ENCODE assay signal across 25 cellular contexts in the genomic region with DNA sequence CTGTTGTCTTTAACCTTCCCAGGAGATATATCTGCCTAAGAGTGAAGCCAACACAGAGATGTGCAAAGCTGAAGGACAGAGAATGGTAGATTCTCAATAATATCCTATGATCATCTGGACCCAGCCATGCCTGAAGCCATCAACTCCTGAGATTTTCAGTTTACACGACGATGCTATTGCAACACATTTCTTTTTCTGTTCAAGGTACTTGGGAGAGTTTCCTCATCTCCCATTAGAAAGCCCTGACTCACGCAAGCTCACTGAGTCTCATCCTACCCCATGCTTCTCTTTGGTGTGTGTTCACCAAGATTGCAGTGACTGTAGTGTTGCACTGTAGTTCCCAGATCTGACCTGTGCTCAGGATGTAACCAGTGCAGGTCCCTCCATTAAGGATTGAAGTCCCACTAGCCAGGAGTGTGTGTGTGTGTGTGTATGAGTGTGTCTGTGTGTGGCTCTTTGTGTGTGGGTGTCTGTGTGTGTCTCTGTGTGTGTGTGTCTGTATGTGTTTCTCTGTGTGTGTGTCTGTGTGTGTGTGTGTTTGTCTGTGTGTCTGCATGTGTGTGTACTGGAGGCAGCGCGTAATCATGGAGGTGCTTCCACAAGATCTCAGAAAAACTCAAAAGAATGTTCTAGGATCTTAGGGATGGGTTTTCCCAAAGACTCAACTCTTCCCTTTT. TPM values are rescaled to one million over a fixed set of nuclear protein-coding genes. Genes with fewer than 3 reads are reported as not detected.
DNase-seq lines count a peak whose midpoint lies in the region; ATAC-seq, FAIRE-seq and TF ChIP-seq lines count a peak whose summit lies in the region.
"Had no signal": no experiment of that assay in that cellular context is flagged by ENCODE, and none has a peak within 500 bp of the region (broad histone marks: within the 10 kb centered on the region; RNA-seq: fewer than 3 reads in every experiment).

No MANE protein-coding gene starts in this region.

- H3K36me3 ChIP-seq in breast epithelium = no peaks in the 10 kb centered on the region
- H3K36me3 ChIP-seq in K562 (ENCODE audit: control insufficient read depth, insufficient read depth, low read length) = no peaks in the 10 kb centered on the region

- H3K9me3 ChIP-seq in breast epithelium = no peaks in the 10 kb centered on the region
- H3K9me3 ChIP-seq in K562 (replicated peaks; ENCODE audit: control insufficient read depth, insufficient read depth, low read depth, low read length) = no peaks in the 10 kb centered on the region

- H3K4me3 ChIP-seq in breast epithelium = no peak overlapping the region
- H3K4me3 ChIP-seq in K562 = no peak overlapping the region
- H3K4me3 ChIP-seq: GM23248, SK-N-MC had no signal

- H3K79me2 ChIP-seq in K562 (ENCODE audit: control insufficient read depth, insufficient read depth, low read length) = no peaks in the 10 kb centered on the region

- H3K9me1 ChIP-seq in K562 (ENCODE audit: control insufficient read depth, insufficient read depth, low read length) = no peaks in the 10 kb centered on the region

- CTCF ChIA-PET in MCF 10A (lab: Yijun Ruan, JAX) (no interaction called here), K562 (lab: Yijun Ruan, JAX; ENCODE audit: low intra/inter-chr PET ratio) (no interaction called here)

- DNase-seq in MCF 10A (ENCODE audit: unreplicated experiment) (peak; percentile 93), breast epithelium (ENCODE audit: low spot score in 2 of 2) (no peak), K562 (ENCODE audit: extremely low read depth in 1 of 4, low spot score in 3 of 4) (no peak), left lobe of liver (ENCODE audit: low spot score) (peak; percentile 36), AG20443 (ENCODE audit: low spot score) (no peak)
- DNase-seq: CD4-positive, alpha-beta memory T cell; DMS153; GDM1; GM23248; HCEC 1CT; NCI-H1092 treated with DMSO at 0.1 percent for 48 hours; NCI-H1694; NCI-H2081 treated with DMSO at 0.1 percent for 48 hours; SHP77 had no signal

- no peaks in the 10 kb centered on the region for H3K9me3 Mint-ChIP-seq in MCF 10A (ENCODE audit: unreplicated experiment)

- TF ChIP-seq POLR2A in breast epithelium (IDR thresholded peaks at IDR 0.05) (no peak), K562 (conservative IDR thresholded peaks at IDR 0.05) (no peak)

- H3K4me1 ChIP-seq in breast epithelium (no peaks in the 10 kb centered on the region), K562 (replicated peaks in 1 of 2; ENCODE audit: control insufficient read depth in 2 of 2, insufficient read depth in 2 of 2, low read length in 2 of 2) (no peaks in the 10 kb centered on the region)

- TF ChIP-seq CTCF in MCF 10A (IDR thresholded peaks at IDR 0.05; ENCODE audit: unreplicated experiment) = no peak
- no peak for TF ChIP-seq CTCF in breast epithelium (IDR thresholded peaks at IDR 0.05)
- TF ChIP-seq CTCF in K562 (IDR thresholded peaks at IDR 0.05 in 2 of 3, conservative IDR thresholded peaks at IDR 0.05 in 1 of 3; ENCODE audit: insufficient read depth in 2 of 3, low read depth in 1 of 3, low read length in 3 of 3) = no peak

- intact Hi-C loops in MCF 10A (cut with micrococcal nuclease) = no loop called here
- intact Hi-C loops in breast epithelium (cut with DNase I; ENCODE audit: low total_unique reads) = no loop called here
- intact Hi-C loops in K562 (cut with micrococcal nuclease) = no loop called here

- peaks cover 0 to 20% of the 10 kb centered on the region in 2 donors for H3K27me3 ChIP-seq in breast epithelium
- peaks cover 2 to 12% of the 10 kb centered on the region in 2 experiments; a peak in 3 of 5 replicates for H3K27me3 ChIP-seq in K562 (ENCODE audit: control insufficient read depth in 2 of 2, insufficient read depth in 2 of 2, low read length in 2 of 2)

- no TSS peak for BruUV-seq in MCF 10A (replicated peaks; lab: Mats Ljungman, UMichigan)
- BruUV-seq in K562 (replicated peaks; lab: Mats Ljungman, UMichigan) = no TSS peak

- H3K27ac ChIP-seq in breast epithelium = no peak overlapping the region
- no peak overlapping the region for H3K27ac ChIP-seq in K562 (ENCODE audit: extremely low read depth, low read depth, low read length)
- H3K27ac ChIP-seq: GM23248, KMS-11, SK-N-MC had no signal

- H3K4me3 Mint-ChIP-seq in MCF 10A (ENCODE audit: unreplicated experiment) = no peak overlapping the region
- H3K4me3 Mint-ChIP-seq: CD4-positive, alpha-beta memory T cell had no signal

- POLR2A ChIA-PET in MCF 10A (lab: Yijun Ruan, JAX) (interaction anchor here (0.6 kb wide), 2 partner anchors 103 to 129 kb away, joined by 3 read pairs; no protein-coding TSS in a partner anchor), K562 (lab: Yijun Ruan, JAX) (no interaction called here)

- 1% methylated on average over 5 of the region's 5 CpGs for WGBS in K562 (ENCODE audit: insufficient coverage, low coverage, missing lambda C conversion rate)

- TF ChIP-seq RAD21 in K562 (CRISPR knock-in tag; conservative IDR thresholded peaks at IDR 0.05 in 1 of 2, IDR thresholded peaks at IDR 0.05 in 1 of 2) = no peak

- no peak overlapping the region for H3K9ac ChIP-seq in K562 (ENCODE audit: insufficient read depth in 1 of 2, low read depth in 2 of 2, low read length in 2 of 2)
- H3K9ac ChIP-seq: GM23248, KMS-11 had no signal

- no peaks in the 10 kb centered on the region for H3K36me3 Mint-ChIP-seq in MCF 10A (ENCODE audit: insufficient read depth, unreplicated experiment)
- H3K36me3 Mint-ChIP-seq: CD4-positive, alpha-beta memory T cell had no signal

- no peaks in the 10 kb centered on the region for H4K20me1 ChIP-seq in K562 (replicated peaks; ENCODE audit: control insufficient read depth, insufficient read depth, low read length)

- in situ Hi-C loops in K562 (cut with MboI) = no loop called here

- no peak overlapping the region for H3K4me2 ChIP-seq in K562 (ENCODE audit: insufficient read depth, low read length)
- H3K4me2 ChIP-seq: KMS-11 had no signal

- no peak overlapping the region for H2AFZ ChIP-seq in K562 (ENCODE audit: low read depth, low read length)
- H2AFZ ChIP-seq: GM23248 had no signal

- FAIRE-seq in K562 (lab: Jason Lieb, UNC) = no peak
- FAIRE-seq: A204.1, RCC 7860 had no signal

- H3K4me1 Mint-ChIP-seq in MCF 10A (ENCODE audit: insufficient read depth, unreplicated experiment) = peaks cover 21% of the 10 kb centered on the region
- H3K4me1 Mint-ChIP-seq: CD4-positive, alpha-beta memory T cell had no signal

- no peak overlapping the region for H3K27ac Mint-ChIP-seq in MCF 10A (ENCODE audit: low read depth, unreplicated experiment)

- ATAC-seq in K562 (no peak), left lobe of liver (peak; percentile 7), HG03378 (IDR thresholded peaks at IDR 0.05; ENCODE audit: unreplicated experiment) (no peak), GM21529 (IDR thresholded peaks at IDR 0.05; ENCODE audit: unreplicated experiment) (no peak), HG03439 (IDR thresholded peaks at IDR 0.05; ENCODE audit: unreplicated experiment) (no peak)

- TF ChIP-seq EP300 in K562 (IDR thresholded peaks at IDR 0.05; ENCODE audit: low read length) = no peak

- peaks cover 8% of the 10 kb centered on the region for H3K27me3 Mint-ChIP-seq in MCF 10A (ENCODE audit: insufficient read depth, unreplicated experiment)

TF ChIP-seq in K562, 482 proteins besides CTCF, POLR2A, EP300 and RAD21 (continues in another document):
- no peak for TF ChIP-seq CEBPG (CRISPR knock-in tag; IDR thresholded peaks at IDR 0.05)
- TF ChIP-seq CEBPG (tag; conservative IDR thresholded peaks at IDR 0.05 in 1 of 2, IDR thresholded peaks at IDR 0.05 in 1 of 2) = 0 out of 4 replicates have a peak, but pooled peaks of 1 of the 2 experiments have one; percentile 34

RNA-seq across cellular contexts. Expression of gene CES1, which starts 15.5 kb away (rescaled TPM):
- not detected in 2 replicates for total RNA-seq in MCF 10A (2022)
- 100 to 1,000 TPM in 1 of 3 donors, 10 to 100 TPM in 2; 13.9 to 128 (median 22.0) TPM for total RNA-seq in breast epithelium
- total RNA-seq in K562 (2011; cell fraction: chromatin; rRNA removed; ENCODE audit: low replicate concordance) = 0.23 and 0.69 TPM in 2 replicates
- total RNA-seq in K562 (2011; cell fraction: nucleolus; rRNA removed) = not detected in 2 replicates
- not detected in 2 replicates for total RNA-seq in K562 (2011; cell fraction: nucleoplasm; rRNA removed)
- total RNA-seq in K562 (2014; rRNA removed) = not detected in 2 replicates
- total RNA-seq in K562 (2014; rRNA removed; fragmentation: Illumina TruSeq; extraction: Trizol) = not detected in 2 replicates
- total RNA-seq in K562 (2015; rRNA removed; fragmentation: Illumina TruSeq; extraction: Trizol) = 0.22 TPM in 1 of 2 replicates, not detected in the other
- 0.87 and 1.2 TPM in 2 replicates for total RNA-seq in K562 (2021)
- 0.14 TPM in 1 of 2 replicates, not detected in the other for polyA plus RNA-seq in K562 (2011; rRNA removed)
- 0.31 TPM in 1 of 2 replicates, not detected in the other for polyA plus RNA-seq in K562 (2011; cell fraction: cytosol; rRNA removed)
- polyA plus RNA-seq in K562 (2011; cell fraction: nucleus; rRNA removed) = 1.3 TPM in 1 of 2 replicates, not detected in the other
- polyA plus RNA-seq in K562 (2012) = 0.09 and 0.51 TPM in 2 replicates
- polyA plus RNA-seq in K562 (2014; fragmentation: Illumina TruSeq; extraction: Trizol) = not detected in 2 replicates
- polyA plus RNA-seq in K562 (2014; fragmentation: Nextera tagmentation; extraction: Ambion mirVana) = under 1 TPM; 0.10 to 0.13 TPM
- 0.19 TPM in 1 of 2 replicates, not detected in the other for polyA plus RNA-seq in K562 (2014; rRNA removed)
- polyA minus RNA-seq in K562 (2011; rRNA and poly(A)+ RNA removed) = not detected in 2 replicates
- polyA minus RNA-seq in K562 (2011; cell fraction: cytosol; rRNA and poly(A)+ RNA removed) = not detected in 2 replicates
- not detected in 2 replicates for polyA minus RNA-seq in K562 (2011; cell fraction: nucleus; rRNA and poly(A)+ RNA removed)
- total RNA-seq in left lobe of liver = 2,727 TPM
- total RNA-seq: GM23248, OCI-LY7 had no signal

RNA-seq across cellular contexts. Expression of gene CES5A, which starts 57.8 kb away (rescaled TPM):
- total RNA-seq in MCF 10A (2022) = not detected in 2 replicates
- total RNA-seq in breast epithelium = not detected
- total RNA-seq in K562 (2011; cell fraction: chromatin; rRNA removed; ENCODE audit: low replicate concordance) = not detected in 2 replicates
- not detected in 2 replicates for total RNA-seq in K562 (2011; cell fraction: nucleolus; rRNA removed)
- not detected in 2 replicates for total RNA-seq in K562 (2011; cell fraction: nucleoplasm; rRNA removed)
- not detected in 2 replicates for total RNA-seq in K562 (2014; rRNA removed)
- total RNA-seq in K562 (2014; rRNA removed; fragmentation: Illumina TruSeq; extraction: Trizol) = 0.19 TPM in 1 of 2 replicates, not detected in the other
- not detected in 2 replicates for total RNA-seq in K562 (2015; rRNA removed; fragmentation: Illumina TruSeq; extraction: Trizol)
- 0.07 and 0.29 TPM in 2 replicates for total RNA-seq in K562 (2021)
- polyA plus RNA-seq in K562 (2011; rRNA removed) = not detected in 2 replicates
- polyA plus RNA-seq in K562 (2011; cell fraction: cytosol; rRNA removed) = not detected in 2 replicates
- polyA plus RNA-seq in K562 (2011; cell fraction: nucleus; rRNA removed) = not detected in 2 replicates
- polyA plus RNA-seq in K562 (2012) = 0.12 and 1.9 TPM in 2 replicates
- 0.16 and 0.25 TPM in 2 replicates for polyA plus RNA-seq in K562 (2014; fragmentation: Illumina TruSeq; extraction: Trizol)
- polyA plus RNA-seq in K562 (2014; fragmentation: Nextera tagmentation; extraction: Ambion mirVana) = under 1 TPM; 0.15 to 0.17 TPM
- 0.09 and 0.22 TPM in 2 replicates for polyA plus RNA-seq in K562 (2014; rRNA removed)
- polyA minus RNA-seq in K562 (2011; rRNA and poly(A)+ RNA removed) = not detected in 2 replicates
- polyA minus RNA-seq in K562 (2011; cell fraction: cytosol; rRNA and poly(A)+ RNA removed) = not detected in 2 replicates
- polyA minus RNA-seq in K562 (2011; cell fraction: nucleus; rRNA and poly(A)+ RNA removed) = not detected in 2 replicates
- 4.4 TPM for total RNA-seq in left lobe of liver
- total RNA-seq: CD4-positive, alpha-beta memory T cell; Daoy; GM23248; NCI-H460; OCI-LY7 had no signal
- polyA plus RNA-seq: BJ; CD4-positive, alpha-beta memory T cell; GM23248 had no signal

Comparison
In these comparisons a context has a peak if more than half of its experiments do, and no peak if none do; other contexts are left out.
1. DNase-seq: peak in MCF 10A (single experiment) and left lobe of liver (single experiment); none in breast epithelium (0 of 2), K562 (0 of 4) and AG20443 (single experiment).
2. RNA of gene CES1, which starts 15.5 kb away (total RNA-seq): 2,727 TPM in left lobe of liver (single experiment); 13.9 to 128 TPM in breast epithelium, not detected in MCF 10A and 0.22 to 1.2 TPM in K562; every median in the first group is over 10 times any median in the second.